Comparison of ENCODE assay signal across 1 cellular context in genomic region chr5:34652916-34653315, GRCh38.
A peak's percentile ranks its signal among the peaks of the same experiment; 100 is the strongest.
TF ChIP-seq lines count a peak whose summit lies in the region.

No MANE protein-coding gene starts in this region.

TF ChIP-seq in SK-N-SH, 30 proteins besides CTCF, POLR2A, EP300 and RAD21 (continued from another document):
- no peak for TF ChIP-seq USF1 (IDR thresholded peaks at IDR 0.05; ENCODE audit: borderline replicate concordance, low read depth)
- no peak for TF ChIP-seq FOXJ3 (CRISPR knock-in tag; IDR thresholded peaks at IDR 0.05)
- 0 out of 2 replicates have a peak, but pooled peaks have one; percentile 28 for TF ChIP-seq PBX3 (IDR thresholded peaks at IDR 0.05)
- TF ChIP-seq SIN3A (IDR thresholded peaks at IDR 0.05; ENCODE audit: borderline replicate concordance, low read depth, low read length) = no peak
- TF ChIP-seq JUND (IDR thresholded peaks at IDR 0.05) = no peak
- TF ChIP-seq IRF3 (IDR thresholded peaks at IDR 0.05; ENCODE audit: low read depth, low read length) = no peak
